In genomic region chr21:44932366-44933181, GRCh38 we compare ENCODE assay signal across 1 cellular context.
TF ChIP-seq lines count a peak whose summit lies in the region.

No MANE protein-coding gene starts in this region.

TF ChIP-seq in H1, 55 proteins besides CTCF, POLR2A, EP300 and RAD21:
- peak; percentile 4 for TF ChIP-seq EZH2 (IDR thresholded peaks at IDR 0.05; ENCODE audit: low read depth, low read length, severe bottlenecking)
- TF ChIP-seq PHF8 (conservative IDR thresholded peaks at IDR 0.05; ENCODE audit: low read depth, low read length), result no peak
- peak; percentile 11 for TF ChIP-seq KDM4A (IDR thresholded peaks at IDR 0.05; ENCODE audit: low read depth, low read length, severe bottlenecking)
- peak; percentile 8 for TF ChIP-seq RNF2 (IDR thresholded peaks at IDR 0.05; ENCODE audit: borderline replicate concordance, low read depth, low read length, missing control alignments, poor library complexity, severe bottlenecking)
